Comparison of ENCODE assay signal across 10 cellular contexts in genomic region chr13:27147530-27148170, GRCh38. TPM values are rescaled to one million over a fixed set of nuclear protein-coding genes. Genes with fewer than 3 reads are reported as not detected.
DNase-seq lines count a peak whose midpoint lies in the region; ATAC-seq lines count a peak whose summit lies in the region.
"Had no signal": no experiment of that assay in that cellular context is flagged by ENCODE, and none has a peak within 500 bp of the region (broad histone marks: within the 10 kb centered on the region; RNA-seq: fewer than 3 reads in every experiment).

No MANE protein-coding gene starts in this region.

- peak; percentile 53 for ATAC-seq in GM19372 (IDR thresholded peaks at IDR 0.05; ENCODE audit: low read depth, unreplicated experiment)
- ATAC-seq in HG03064 (IDR thresholded peaks at IDR 0.05; ENCODE audit: low read depth, unreplicated experiment): peak; percentile 61
- peak; percentile 90 to 93 for ATAC-seq in activated naive CD4-positive, alpha-beta T cell treated with anti-CD3 and anti-CD28 coated beads, Interleukin-2, amount 50 U/mL, for 72 hours

- no peaks in the 10 kb centered on the region for H3K9me3 Mint-ChIP-seq in activated naive CD4-positive, alpha-beta T cell treated with anti-CD3 and anti-CD28 coated beads, Interleukin-2, amount 50 U/mL, for 72 hours

- DNase-seq in activated naive CD4-positive, alpha-beta T cell treated with anti-CD3 and anti-CD28 coated beads, Interleukin-2, amount 50 U/mL, for 72 hours (ENCODE audit: low spot score in 2 of 2): no peak
- DNase-seq in NCI-H510A treated with DMSO at 0.1 percent for 48 hours (lab: John Stamatoyannopoulos, UW) (no peak), NCI-H1105 (lab: John Stamatoyannopoulos, UW) (no peak), NCI-H2107 (lab: John Stamatoyannopoulos, UW) (no peak), D341Med (ENCODE audit: low spot score) (no peak)
- DNase-seq: SW 1271 had no signal

- H3K4me3 ChIP-seq in GM08714 (ENCODE audit: low read length): peak overlapping the region; percentile 47; the same call in 1 of the 2 replicates

- H3K27ac Mint-ChIP-seq in activated naive CD4-positive, alpha-beta T cell treated with anti-CD3 and anti-CD28 coated beads, Interleukin-2, amount 50 U/mL, for 72 hours: peak overlapping the region; percentile 91 to 94
- H3K27ac Mint-ChIP-seq: brain had no signal

- peaks cover 4 to 20% of the 10 kb centered on the region in 2 donors for H3K36me3 Mint-ChIP-seq in activated naive CD4-positive, alpha-beta T cell treated with anti-CD3 and anti-CD28 coated beads, Interleukin-2, amount 50 U/mL, for 72 hours

RNA-seq across cellular contexts. Expression of gene USP12, which starts 24.0 kb away (rescaled TPM):
- total RNA-seq in activated naive CD4-positive, alpha-beta T cell treated with anti-CD3 and anti-CD28 coated beads, Interleukin-2, amount 50 U/mL, for 72 hours: 10 to 100 TPM; 34.8 to 35.6 TPM
